1 cellular context compared by ENCODE assay signal in the genomic region with DNA sequence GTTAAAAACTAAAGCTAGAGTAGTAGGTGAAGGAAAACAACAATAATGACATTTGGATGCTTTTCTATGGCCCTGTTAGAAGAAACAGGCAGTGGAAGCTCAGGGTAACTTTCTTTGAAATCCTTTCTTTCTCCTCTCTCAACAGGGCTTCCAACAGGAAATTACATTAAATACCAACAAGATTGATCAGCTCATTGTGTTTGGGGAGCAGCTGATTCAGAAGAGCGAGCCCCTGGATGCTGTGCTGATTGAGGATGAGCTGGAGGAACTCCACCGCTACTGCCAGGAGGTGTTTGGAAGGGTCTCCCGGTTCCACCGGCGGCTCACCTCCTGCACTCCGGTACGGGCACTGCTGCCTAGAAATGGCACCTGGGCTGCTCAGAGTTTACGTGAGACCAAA.
TF ChIP-seq lines count a peak whose summit lies in the region.

No MANE protein-coding gene starts in this region.

TF ChIP-seq in endothelial cell of umbilical vein, 7 proteins besides CTCF, POLR2A, EP300 and RAD21:
- TF ChIP-seq GATA2 (IDR thresholded peaks at IDR 0.05; ENCODE audit: insufficient read depth, insufficient read length, low read depth, low read length) (no peak), MAX (IDR thresholded peaks at IDR 0.05; ENCODE audit: insufficient read depth, insufficient read length) (no peak), MYC (IDR thresholded peaks at IDR 0.05; ENCODE audit: low read depth, low read length) (no peak), JUN (IDR thresholded peaks at IDR 0.05; ENCODE audit: borderline replicate concordance, insufficient read depth, insufficient read length, low read depth) (no peak), FOS (IDR thresholded peaks at IDR 0.05; ENCODE audit: borderline replicate concordance, insufficient read depth, low read length) (no peak), EZH2 (IDR thresholded peaks at IDR 0.05; ENCODE audit: borderline replicate concordance, low read depth, low read length, severe bottlenecking) (no peak), POLR2AphosphoS5 (IDR thresholded peaks at IDR 0.05; ENCODE audit: insufficient read depth, low read depth, low read length) (no peak)
TF ChIP-seq in endothelial cell of umbilical vein: peak in this region for 0.
